In genomic region chr9:98886691-98887229, GRCh38 we compare ENCODE assay signal across 16 cellular contexts. TPM values are rescaled to one million over a fixed set of nuclear protein-coding genes. Genes with fewer than 3 reads are reported as not detected.
DNase-seq lines count a peak whose midpoint lies in the region; ATAC-seq and TF ChIP-seq lines count a peak whose summit lies in the region.
"Had no signal": no experiment of that assay in that cellular context is flagged by ENCODE, and none has a peak within 500 bp of the region (broad histone marks: within the 10 kb centered on the region; RNA-seq: fewer than 3 reads in every experiment).

No MANE protein-coding gene starts in this region.

- H3K9me3 Mint-ChIP-seq in MCF 10A (ENCODE audit: unreplicated experiment) = no peaks in the 10 kb centered on the region
- no peaks in the 10 kb centered on the region for H3K9me3 Mint-ChIP-seq in activated CD8-positive, alpha-beta T cell treated with anti-CD3 and anti-CD28 coated beads, Interleukin-2, amount 10 ng/mL, durations not matched to agents 7 days and 5 days (ENCODE audit: insufficient read depth)
- H3K9me3 Mint-ChIP-seq: activated naive CD8-positive, alpha-beta T cell treated with anti-CD3 and anti-CD28 coated beads for 36 hours; WTC11 had no signal

- intact Hi-C loops in esophagus muscularis mucosa (cut with DNase I) = no loop called here
- intact Hi-C loops in lower lobe of right lung (cut with DNase I) = no loop called here
- intact Hi-C loops in MCF 10A (cut with micrococcal nuclease) = no loop called here

- H3K36me3 ChIP-seq in esophagus muscularis mucosa (no peaks in the 10 kb centered on the region), lower lobe of right lung (no peaks in the 10 kb centered on the region), thoracic aorta (no peaks in the 10 kb centered on the region)
- H3K36me3 ChIP-seq: spleen, thyroid gland had no signal

- H3K4me3 ChIP-seq in esophagus muscularis mucosa (no peak overlapping the region), lower lobe of right lung (no peak overlapping the region), thoracic aorta (no peak overlapping the region)
- H3K4me3 ChIP-seq: spleen, thyroid gland had no signal

- H3K4me1 Mint-ChIP-seq in MCF 10A (ENCODE audit: insufficient read depth, unreplicated experiment) = no peaks in the 10 kb centered on the region
- no peaks in the 10 kb centered on the region for H3K4me1 Mint-ChIP-seq in activated CD8-positive, alpha-beta T cell treated with anti-CD3 and anti-CD28 coated beads, Interleukin-2, amount 10 ng/mL, durations not matched to agents 7 days and 5 days (ENCODE audit: low read depth)
- H3K4me1 Mint-ChIP-seq: activated naive CD8-positive, alpha-beta T cell treated with anti-CD3 and anti-CD28 coated beads for 36 hours; WTC11 had no signal

- peaks cover 70% of the 10 kb centered on the region for H3K27me3 Mint-ChIP-seq in MCF 10A (ENCODE audit: insufficient read depth, unreplicated experiment)
- H3K27me3 Mint-ChIP-seq in activated CD8-positive, alpha-beta T cell treated with anti-CD3 and anti-CD28 coated beads, Interleukin-2, amount 10 ng/mL, durations not matched to agents 7 days and 5 days (ENCODE audit: low read depth) = peaks cover 33% of the 10 kb centered on the region

- no peak overlapping the region for H3K4me3 Mint-ChIP-seq in MCF 10A (ENCODE audit: unreplicated experiment)
- H3K4me3 Mint-ChIP-seq in activated CD8-positive, alpha-beta T cell treated with anti-CD3 and anti-CD28 coated beads, Interleukin-2, amount 10 ng/mL, durations not matched to agents 7 days and 5 days = no peak overlapping the region
- H3K4me3 Mint-ChIP-seq: activated naive CD8-positive, alpha-beta T cell treated with anti-CD3 and anti-CD28 coated beads for 36 hours; WTC11 had no signal

- TF ChIP-seq EP300 in esophagus muscularis mucosa (IDR thresholded peaks at IDR 0.05) = no peak

- H3K4me1 ChIP-seq in esophagus muscularis mucosa (peaks cover 5 to 52% (median 35%) of the 10 kb centered on the region in 4 donors), lower lobe of right lung (peaks cover 25% of the 10 kb centered on the region), thoracic aorta (ENCODE audit: control insufficient read depth in 1 of 2, low read depth in 2 of 2) (peaks cover 0 to 15% of the 10 kb centered on the region in 2 donors)
- H3K4me1 ChIP-seq: foreskin keratinocyte had no signal

- POLR2A ChIA-PET in MCF 10A (lab: Yijun Ruan, JAX) = interaction anchor here (0.7 to 0.9 kb wide), 2 partner anchors 13 to 48 kb away, joined by 3 to 6 read pairs; no protein-coding TSS in a partner anchor
- POLR2A ChIA-PET in activated CD8-positive, alpha-beta T cell treated with anti-CD3 and anti-CD28 coated beads, Interleukin-2, amount 10 ng/mL, durations not matched to agents 7 days and 5 days (lab: Charles Lee) = no interaction called here

- BruUV-seq in MCF 10A (replicated peaks; lab: Mats Ljungman, UMichigan) = no TSS peak

- TF ChIP-seq CTCF in esophagus muscularis mucosa (IDR thresholded peaks at IDR 0.05) (no peak), lower lobe of right lung (IDR thresholded peaks at IDR 0.05) (no peak), thoracic aorta (IDR thresholded peaks at IDR 0.05) (no peak), MCF 10A (IDR thresholded peaks at IDR 0.05; ENCODE audit: unreplicated experiment) (no peak)

- H3K36me3 Mint-ChIP-seq in MCF 10A (ENCODE audit: insufficient read depth, unreplicated experiment) = no peaks in the 10 kb centered on the region
- no peaks in the 10 kb centered on the region for H3K36me3 Mint-ChIP-seq in activated CD8-positive, alpha-beta T cell treated with anti-CD3 and anti-CD28 coated beads, Interleukin-2, amount 10 ng/mL, durations not matched to agents 7 days and 5 days (ENCODE audit: low read depth)
- H3K36me3 Mint-ChIP-seq: activated naive CD8-positive, alpha-beta T cell treated with anti-CD3 and anti-CD28 coated beads for 36 hours; WTC11 had no signal

- H3K27ac ChIP-seq in esophagus muscularis mucosa (replicated peaks in 1 of 4) = peak overlapping the region in 3 of 4 donors; percentile 17 to 66 (median 45)
- peak overlapping the region; percentile 28 for H3K27ac ChIP-seq in lower lobe of right lung
- no peak overlapping the region for H3K27ac ChIP-seq in thoracic aorta
- H3K27ac ChIP-seq: foreskin keratinocyte had no signal

- H3K9me3 ChIP-seq in esophagus muscularis mucosa = no peaks in the 10 kb centered on the region
- no peaks in the 10 kb centered on the region for H3K9me3 ChIP-seq in lower lobe of right lung
- no peaks in the 10 kb centered on the region for H3K9me3 ChIP-seq in thoracic aorta
- H3K9me3 ChIP-seq: spleen, thyroid gland had no signal

- no peak overlapping the region for H3K27ac Mint-ChIP-seq in MCF 10A (ENCODE audit: low read depth, unreplicated experiment)
- H3K27ac Mint-ChIP-seq in activated CD8-positive, alpha-beta T cell treated with anti-CD3 and anti-CD28 coated beads, Interleukin-2, amount 10 ng/mL, durations not matched to agents 7 days and 5 days = no peak overlapping the region
- H3K27ac Mint-ChIP-seq: activated naive CD8-positive, alpha-beta T cell treated with anti-CD3 and anti-CD28 coated beads for 36 hours; WTC11 had no signal

- CTCF ChIA-PET in MCF 10A (lab: Yijun Ruan, JAX) = interaction anchor here (0.7 kb wide), 1 partner anchor 1326 kb away, joined by 3 read pairs; no protein-coding TSS in a partner anchor
- CTCF ChIA-PET in activated CD8-positive, alpha-beta T cell treated with anti-CD3 and anti-CD28 coated beads, Interleukin-2, amount 10 ng/mL, durations not matched to agents 7 days and 5 days (lab: Charles Lee) = no interaction called here

- peak; percentile 40 for DNase-seq in NOMO-1 treated with dmso at 0.1 percent for 144 hours (lab: John Stamatoyannopoulos, UW; ENCODE audit: unreplicated experiment)
- DNase-seq in esophagus muscularis mucosa (ENCODE audit: extremely low spot score) = no peak
- no peak for DNase-seq in lower lobe of right lung
- no peak for DNase-seq in thoracic aorta (ENCODE audit: low spot score)
- DNase-seq in NCI-H2029 (lab: John Stamatoyannopoulos, UW) = no peak
- DNase-seq in MCF 10A (ENCODE audit: unreplicated experiment) = no peak
- DNase-seq in activated CD8-positive, alpha-beta T cell treated with anti-CD3 and anti-CD28 coated beads, Interleukin-2, amount 10 ng/mL, durations not matched to agents 7 days and 5 days = no peak
- DNase-seq: activated CD8-positive, alpha-beta memory T cell treated with anti-CD3 and anti-CD28 coated beads, Interleukin-2, amount 50 U/mL, for 4 hours; activated naive CD8-positive, alpha-beta T cell treated with anti-CD3 and anti-CD28 coated beads for 36 hours; foreskin keratinocyte; left colon; NCI-H187; spleen; thyroid gland had no signal

- ATAC-seq in lower lobe of right lung (no peak), thoracic aorta (ENCODE audit: insufficient number of reproducible peaks, low FRiP score, low read depth) (peak; percentile 33), GM18873 (IDR thresholded peaks at IDR 0.05; ENCODE audit: low FRiP score, unreplicated experiment) (no peak)
- ATAC-seq in activated CD8-positive, alpha-beta T cell treated with anti-CD3 and anti-CD28 coated beads, Interleukin-2, amount 10 ng/mL, durations not matched to agents 7 days and 5 days = no peak
- ATAC-seq: foreskin keratinocyte, left colon, WTC11 had no signal

- WGBS in esophagus muscularis mucosa = 66% methylated on average over 6 of the region's 6 CpGs

- no peak for TF ChIP-seq POLR2A in esophagus muscularis mucosa (IDR thresholded peaks at IDR 0.05; ENCODE audit: low read depth)

- no peaks in the 10 kb centered on the region for H3K27me3 ChIP-seq in esophagus muscularis mucosa
- no peaks in the 10 kb centered on the region for H3K27me3 ChIP-seq in lower lobe of right lung (ENCODE audit: low read depth)
- no peaks in the 10 kb centered on the region for H3K27me3 ChIP-seq in thoracic aorta (replicated peaks; ENCODE audit: insufficient read depth)
- H3K27me3 ChIP-seq: thyroid gland had no signal

RNA-seq across cellular contexts. Expression of gene COL15A1, which starts 56.9 kb away (rescaled TPM):
- total RNA-seq in esophagus muscularis mucosa = 100 to 1,000 TPM; 134 to 256 (median 145) TPM
- total RNA-seq in lower lobe of right lung = 8.0 TPM
- 10 to 100 TPM; 23.3 to 70.4 TPM for total RNA-seq in thoracic aorta
- not detected in 2 replicates for total RNA-seq in MCF 10A (2022)
- under 1 TPM; 0.37 to 0.76 TPM for total RNA-seq in activated CD8-positive, alpha-beta T cell treated with anti-CD3 and anti-CD28 coated beads, Interleukin-2, amount 10 ng/mL, durations not matched to agents 7 days and 5 days
- total RNA-seq: foreskin keratinocyte had no signal

Comparison
In these comparisons a context has a peak if more than half of its experiments do, and no peak if none do; other contexts are left out.
1. H3K27ac ChIP-seq: peak in esophagus muscularis mucosa (3 of 4) and lower lobe of right lung (single experiment); none in thoracic aorta (0 of 2).